ENCODE assay signal across 1 cellular context in the genomic region with DNA sequence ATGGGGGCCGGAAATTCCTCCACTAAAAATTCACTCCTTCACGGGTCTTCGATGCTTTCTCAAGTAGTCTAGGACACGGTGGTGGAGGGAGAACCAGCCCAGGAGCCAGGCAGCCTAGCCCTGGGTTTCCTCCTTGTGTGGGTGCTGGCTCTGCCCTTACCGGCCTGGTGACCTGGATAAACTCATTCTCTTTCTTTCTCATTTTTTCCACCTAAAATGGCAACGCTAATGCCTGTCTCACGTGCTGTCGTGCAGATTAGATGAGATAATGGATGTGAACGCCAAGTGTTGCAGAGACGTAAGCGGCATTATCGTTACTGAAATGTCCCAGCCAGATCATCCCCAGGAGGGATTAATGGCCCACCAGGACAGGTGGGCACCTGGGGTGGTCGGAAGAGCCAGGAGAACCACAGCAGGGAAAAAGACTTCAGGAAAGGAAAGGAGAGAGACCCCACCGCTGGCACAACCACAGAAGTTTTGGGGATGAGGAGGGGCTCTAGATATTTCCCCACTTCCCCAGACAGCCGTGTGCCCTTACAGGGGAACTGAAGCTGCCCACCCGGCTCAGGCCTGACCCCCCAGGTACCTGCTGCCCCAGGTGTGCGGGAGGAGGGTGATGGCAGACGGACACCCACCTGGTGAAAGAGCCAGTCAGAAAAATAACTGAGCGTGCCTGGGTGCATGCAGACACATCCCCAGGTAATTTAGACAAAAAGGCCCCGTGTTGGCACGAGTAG.
TF ChIP-seq lines count a peak whose summit lies in the region.

No MANE protein-coding gene starts in this region.

TF ChIP-seq in K562, 482 proteins besides CTCF, POLR2A, EP300 and RAD21:
- TF ChIP-seq YY1 (IDR thresholded peaks at IDR 0.05; ENCODE audit: borderline replicate concordance in 1 of 3, control insufficient read depth in 1 of 3, extremely low read depth in 1 of 3, insufficient read depth in 3 of 3, insufficient read length in 1 of 3, insufficient replicate concordance in 2 of 3, low read depth in 1 of 3, low read length in 2 of 3), result peak in 1 of 3 experiments; percentile 14
- peak; percentile 39; the same call in 1 of the 2 replicates for TF ChIP-seq BHLHE40 (IDR thresholded peaks at IDR 0.05; ENCODE audit: low read length)
- TF ChIP-seq, protein P1, sequence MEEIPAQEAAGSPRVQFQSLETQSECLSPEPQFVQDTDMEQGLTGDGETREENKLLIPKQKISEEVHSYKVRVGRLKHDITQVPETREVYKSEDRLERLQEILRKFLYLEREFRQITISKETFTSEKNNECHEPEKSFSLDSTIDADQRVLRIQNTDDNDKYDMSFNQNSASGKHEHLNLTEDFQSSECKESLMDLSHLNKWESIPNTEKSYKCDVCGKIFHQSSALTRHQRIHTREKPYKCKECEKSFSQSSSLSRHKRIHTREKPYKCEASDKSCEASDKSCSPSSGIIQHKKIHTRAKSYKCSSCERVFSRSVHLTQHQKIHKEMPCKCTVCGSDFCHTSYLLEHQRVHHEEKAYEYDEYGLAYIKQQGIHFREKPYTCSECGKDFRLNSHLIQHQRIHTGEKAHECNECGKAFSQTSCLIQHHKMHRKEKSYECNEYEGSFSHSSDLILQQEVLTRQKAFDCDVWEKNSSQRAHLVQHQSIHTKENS (CRISPR knock-in tag; IDR thresholded peaks at IDR 0.05), result no peak
- TF ChIP-seq CTBP1 (IDR thresholded peaks at IDR 0.05; ENCODE audit: borderline replicate concordance), result no peak
